13 cellular contexts compared by ENCODE assay signal in genomic region chr14:104875811-104876210, GRCh38. TPM values are rescaled to one million over a fixed set of nuclear protein-coding genes. Genes with fewer than 3 reads are reported as not detected.
"Had no signal": no experiment of that assay in that cellular context is flagged by ENCODE, and none has a peak within 500 bp of the region (broad histone marks: within the 10 kb centered on the region; RNA-seq: fewer than 3 reads in every experiment).

No MANE protein-coding gene starts in this region.

- H3K4me1 Mint-ChIP-seq: activated CD4-positive, alpha-beta T cell treated with anti-CD3 and anti-CD28 coated beads for 36 hours; activated CD8-positive, alpha-beta memory T cell treated with anti-CD3 and anti-CD28 coated beads, Interleukin-2, amount 10 ng/mL, durations not matched to agents 7 days and 5 days had no signal

- H3K4me3 ChIP-seq: adrenal gland, esophagus muscularis mucosa, pancreas, spleen, thoracic aorta had no signal

- FAIRE-seq: islet of Langerhans, pancreas, TTC549 had no signal

- H3K36me3 Mint-ChIP-seq: activated CD8-positive, alpha-beta memory T cell treated with anti-CD3 and anti-CD28 coated beads, Interleukin-2, amount 10 ng/mL, durations not matched to agents 7 days and 5 days; naive B cell; stimulated activated memory B cell treated with anti-CD40 and anti-IgM and Interleukin-4, amounts not matched to agents 10 μg/mL and 1 μg/mL and 100 μg/mL, for 72 hours had no signal

- H3K4me1 ChIP-seq: pancreas had no signal

- H3K27me3 ChIP-seq: adrenal gland, esophagus muscularis mucosa, pancreas had no signal

- H3K4me2 ChIP-seq: SK-N-SH had no signal

- H3K9me3 Mint-ChIP-seq: naive B cell; stimulated activated memory B cell treated with anti-CD40 and anti-IgM and Interleukin-4, amounts not matched to agents 10 μg/mL and 1 μg/mL and 100 μg/mL, for 72 hours; T-helper 2 cell treated with Interferon-gamma antibody and Interleukin-4, amounts not matched to agents 5 μg/mL and 100 μg/mL, for 36 hours had no signal

- H3K9ac ChIP-seq: SK-N-SH had no signal

- H3K9me3 ChIP-seq: adrenal gland, esophagus muscularis mucosa, pancreas, SK-N-SH, spleen, thoracic aorta had no signal

- H3K27me3 Mint-ChIP-seq: activated CD4-positive, alpha-beta T cell treated with anti-CD3 and anti-CD28 coated beads for 36 hours; activated CD8-positive, alpha-beta memory T cell treated with anti-CD3 and anti-CD28 coated beads, Interleukin-2, amount 10 ng/mL, durations not matched to agents 7 days and 5 days had no signal

- DNase-seq: adrenal gland, naive B cell had no signal

- H3K27ac Mint-ChIP-seq: activated CD4-positive, alpha-beta T cell treated with anti-CD3 and anti-CD28 coated beads for 36 hours; activated CD8-positive, alpha-beta memory T cell treated with anti-CD3 and anti-CD28 coated beads, Interleukin-2, amount 10 ng/mL, durations not matched to agents 7 days and 5 days; naive B cell; stimulated activated memory B cell treated with anti-CD40 and anti-IgM and Interleukin-4, amounts not matched to agents 10 μg/mL and 1 μg/mL and 100 μg/mL, for 72 hours; T-helper 2 cell treated with Interferon-gamma antibody and Interleukin-4, amounts not matched to agents 5 μg/mL and 100 μg/mL, for 36 hours had no signal

- H3K27ac ChIP-seq: adrenal gland, esophagus muscularis mucosa, pancreas, spleen, thoracic aorta had no signal

- H3K4me3 Mint-ChIP-seq: activated CD4-positive, alpha-beta T cell treated with anti-CD3 and anti-CD28 coated beads for 36 hours; activated CD8-positive, alpha-beta memory T cell treated with anti-CD3 and anti-CD28 coated beads, Interleukin-2, amount 10 ng/mL, durations not matched to agents 7 days and 5 days; naive B cell; stimulated activated memory B cell treated with anti-CD40 and anti-IgM and Interleukin-4, amounts not matched to agents 10 μg/mL and 1 μg/mL and 100 μg/mL, for 72 hours; T-helper 2 cell treated with Interferon-gamma antibody and Interleukin-4, amounts not matched to agents 5 μg/mL and 100 μg/mL, for 36 hours had no signal

RNA-seq across cellular contexts. Expression of gene PLD4, which starts 48.9 kb away (rescaled TPM):
- total RNA-seq: activated CD4-positive, alpha-beta T cell treated with anti-CD3 and anti-CD28 coated beads for 36 hours; activated CD8-positive, alpha-beta memory T cell treated with anti-CD3 and anti-CD28 coated beads, Interleukin-2, amount 10 ng/mL, durations not matched to agents 7 days and 5 days had no signal
